ENCODE assay signal across 1 cellular context in the genomic region with DNA sequence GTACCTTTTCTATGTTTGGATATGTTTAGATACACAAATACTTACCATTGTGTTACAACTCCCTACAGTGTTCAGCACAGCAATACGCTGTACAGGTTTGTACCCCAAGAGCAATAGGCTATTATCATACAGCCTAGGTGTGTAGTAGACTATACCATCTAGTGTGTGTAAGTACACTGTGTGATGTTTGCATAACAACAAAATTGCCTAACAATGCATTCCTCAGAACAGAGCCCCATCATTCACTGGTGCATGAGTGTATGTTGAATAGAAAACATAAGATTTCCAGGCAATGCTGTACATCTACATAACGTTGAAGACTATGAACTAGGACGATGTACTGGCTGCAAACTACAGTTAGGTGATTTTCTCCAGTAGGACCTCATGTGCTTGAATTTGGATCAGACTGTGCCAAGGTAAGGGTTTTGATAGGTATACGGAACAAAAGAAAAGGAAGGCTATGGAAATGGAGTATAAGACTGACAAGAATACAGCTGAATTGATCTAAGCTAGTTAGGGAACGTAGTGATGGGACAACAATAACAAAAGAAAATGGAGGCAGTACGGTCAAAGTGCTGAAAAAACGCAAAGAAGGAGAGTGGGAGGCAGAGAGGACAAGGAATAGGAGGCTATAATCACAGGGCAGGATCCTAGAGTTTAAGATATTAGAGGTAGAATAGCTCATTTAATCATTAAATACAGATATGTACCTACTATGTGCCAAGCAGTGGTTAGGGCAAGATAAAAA.
A peak's percentile ranks its signal among the peaks of the same experiment; 100 is the strongest.
TF ChIP-seq lines count a peak whose summit lies in the region.

No MANE protein-coding gene starts in this region.

TF ChIP-seq in K562, 482 proteins besides CTCF, POLR2A, EP300 and RAD21 (continued from another document and continues in another):
- TF ChIP-seq, protein P1, sequence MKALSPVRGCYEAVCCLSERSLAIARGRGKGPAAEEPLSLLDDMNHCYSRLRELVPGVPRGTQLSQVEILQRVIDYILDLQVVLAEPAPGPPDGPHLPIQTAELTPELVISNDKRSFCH (CRISPR knock-in tag; IDR thresholded peaks at IDR 0.05), result 0 out of 2 replicates have a peak, but pooled peaks have one; percentile 48
- TF ChIP-seq, protein P1 (tag; IDR thresholded peaks at IDR 0.05), result peak; percentile 85
- TF ChIP-seq NFE2L1 (tag; IDR thresholded peaks at IDR 0.05; ENCODE audit: borderline replicate concordance, low read depth), result 0 out of 2 replicates have a peak, but pooled peaks have one; percentile 40
- no peak for TF ChIP-seq ZNF586 (CRISPR knock-in tag; conservative IDR thresholded peaks at IDR 0.05)
- TF ChIP-seq ZNF217 (CRISPR knock-in tag; IDR thresholded peaks at IDR 0.05), result no peak
- TF ChIP-seq ZNF764 (CRISPR knock-in tag; IDR thresholded peaks at IDR 0.05; ENCODE audit: low read depth), result no peak
- TF ChIP-seq ZKSCAN1 (IDR thresholded peaks at IDR 0.05; ENCODE audit: low read depth, low read length), result peak; percentile 79; the same call in 1 of the 2 replicates
- TF ChIP-seq RBBP5 (IDR thresholded peaks at IDR 0.05; ENCODE audit: borderline replicate concordance, insufficient read depth, low read length, poor library complexity, severe bottlenecking), result no peak
- no peak for TF ChIP-seq ATF7 (IDR thresholded peaks at IDR 0.05)
- TF ChIP-seq SMAD4 (CRISPR knock-in tag; conservative IDR thresholded peaks at IDR 0.05), result 0 out of 2 replicates have a peak, but pooled peaks have one; percentile 33
- TF ChIP-seq, protein P2, sequence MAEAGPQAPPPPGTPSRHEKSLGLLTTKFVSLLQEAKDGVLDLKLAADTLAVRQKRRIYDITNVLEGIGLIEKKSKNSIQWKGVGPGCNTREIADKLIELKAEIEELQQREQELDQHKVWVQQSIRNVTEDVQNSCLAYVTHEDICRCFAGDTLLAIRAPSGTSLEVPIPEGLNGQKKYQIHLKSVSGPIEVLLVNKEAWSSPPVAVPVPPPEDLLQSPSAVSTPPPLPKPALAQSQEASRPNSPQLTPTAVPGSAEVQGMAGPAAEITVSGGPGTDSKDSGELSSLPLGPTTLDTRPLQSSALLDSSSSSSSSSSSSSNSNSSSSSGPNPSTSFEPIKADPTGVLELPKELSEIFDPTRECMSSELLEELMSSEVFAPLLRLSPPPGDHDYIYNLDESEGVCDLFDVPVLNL (CRISPR knock-in tag; IDR thresholded peaks at IDR 0.05; ENCODE audit: low read depth), result no peak
- TF ChIP-seq ARHGAP35 (IDR thresholded peaks at IDR 0.05; ENCODE audit: partially characterized antibody), result no peak
- TF ChIP-seq DMBX1 (CRISPR knock-in tag; IDR thresholded peaks at IDR 0.05; ENCODE audit: borderline replicate concordance), result peak; percentile 89; the same call in 1 of the 2 replicates
- no peak for TF ChIP-seq ELF4 (CRISPR knock-in tag; IDR thresholded peaks at IDR 0.05)
- TF ChIP-seq ZNF212 (CRISPR knock-in tag; IDR thresholded peaks at IDR 0.05), result no peak
- TF ChIP-seq GATA2 (CRISPR knock-in tag; IDR thresholded peaks at IDR 0.05), result no peak
- TF ChIP-seq TRIM28 (IDR thresholded peaks at IDR 0.05), result no peak
- TF ChIP-seq NEUROD1 (IDR thresholded peaks at IDR 0.05; ENCODE audit: borderline replicate concordance, low read depth, low read length, partially characterized antibody), result no peak
- TF ChIP-seq, protein P3, sequence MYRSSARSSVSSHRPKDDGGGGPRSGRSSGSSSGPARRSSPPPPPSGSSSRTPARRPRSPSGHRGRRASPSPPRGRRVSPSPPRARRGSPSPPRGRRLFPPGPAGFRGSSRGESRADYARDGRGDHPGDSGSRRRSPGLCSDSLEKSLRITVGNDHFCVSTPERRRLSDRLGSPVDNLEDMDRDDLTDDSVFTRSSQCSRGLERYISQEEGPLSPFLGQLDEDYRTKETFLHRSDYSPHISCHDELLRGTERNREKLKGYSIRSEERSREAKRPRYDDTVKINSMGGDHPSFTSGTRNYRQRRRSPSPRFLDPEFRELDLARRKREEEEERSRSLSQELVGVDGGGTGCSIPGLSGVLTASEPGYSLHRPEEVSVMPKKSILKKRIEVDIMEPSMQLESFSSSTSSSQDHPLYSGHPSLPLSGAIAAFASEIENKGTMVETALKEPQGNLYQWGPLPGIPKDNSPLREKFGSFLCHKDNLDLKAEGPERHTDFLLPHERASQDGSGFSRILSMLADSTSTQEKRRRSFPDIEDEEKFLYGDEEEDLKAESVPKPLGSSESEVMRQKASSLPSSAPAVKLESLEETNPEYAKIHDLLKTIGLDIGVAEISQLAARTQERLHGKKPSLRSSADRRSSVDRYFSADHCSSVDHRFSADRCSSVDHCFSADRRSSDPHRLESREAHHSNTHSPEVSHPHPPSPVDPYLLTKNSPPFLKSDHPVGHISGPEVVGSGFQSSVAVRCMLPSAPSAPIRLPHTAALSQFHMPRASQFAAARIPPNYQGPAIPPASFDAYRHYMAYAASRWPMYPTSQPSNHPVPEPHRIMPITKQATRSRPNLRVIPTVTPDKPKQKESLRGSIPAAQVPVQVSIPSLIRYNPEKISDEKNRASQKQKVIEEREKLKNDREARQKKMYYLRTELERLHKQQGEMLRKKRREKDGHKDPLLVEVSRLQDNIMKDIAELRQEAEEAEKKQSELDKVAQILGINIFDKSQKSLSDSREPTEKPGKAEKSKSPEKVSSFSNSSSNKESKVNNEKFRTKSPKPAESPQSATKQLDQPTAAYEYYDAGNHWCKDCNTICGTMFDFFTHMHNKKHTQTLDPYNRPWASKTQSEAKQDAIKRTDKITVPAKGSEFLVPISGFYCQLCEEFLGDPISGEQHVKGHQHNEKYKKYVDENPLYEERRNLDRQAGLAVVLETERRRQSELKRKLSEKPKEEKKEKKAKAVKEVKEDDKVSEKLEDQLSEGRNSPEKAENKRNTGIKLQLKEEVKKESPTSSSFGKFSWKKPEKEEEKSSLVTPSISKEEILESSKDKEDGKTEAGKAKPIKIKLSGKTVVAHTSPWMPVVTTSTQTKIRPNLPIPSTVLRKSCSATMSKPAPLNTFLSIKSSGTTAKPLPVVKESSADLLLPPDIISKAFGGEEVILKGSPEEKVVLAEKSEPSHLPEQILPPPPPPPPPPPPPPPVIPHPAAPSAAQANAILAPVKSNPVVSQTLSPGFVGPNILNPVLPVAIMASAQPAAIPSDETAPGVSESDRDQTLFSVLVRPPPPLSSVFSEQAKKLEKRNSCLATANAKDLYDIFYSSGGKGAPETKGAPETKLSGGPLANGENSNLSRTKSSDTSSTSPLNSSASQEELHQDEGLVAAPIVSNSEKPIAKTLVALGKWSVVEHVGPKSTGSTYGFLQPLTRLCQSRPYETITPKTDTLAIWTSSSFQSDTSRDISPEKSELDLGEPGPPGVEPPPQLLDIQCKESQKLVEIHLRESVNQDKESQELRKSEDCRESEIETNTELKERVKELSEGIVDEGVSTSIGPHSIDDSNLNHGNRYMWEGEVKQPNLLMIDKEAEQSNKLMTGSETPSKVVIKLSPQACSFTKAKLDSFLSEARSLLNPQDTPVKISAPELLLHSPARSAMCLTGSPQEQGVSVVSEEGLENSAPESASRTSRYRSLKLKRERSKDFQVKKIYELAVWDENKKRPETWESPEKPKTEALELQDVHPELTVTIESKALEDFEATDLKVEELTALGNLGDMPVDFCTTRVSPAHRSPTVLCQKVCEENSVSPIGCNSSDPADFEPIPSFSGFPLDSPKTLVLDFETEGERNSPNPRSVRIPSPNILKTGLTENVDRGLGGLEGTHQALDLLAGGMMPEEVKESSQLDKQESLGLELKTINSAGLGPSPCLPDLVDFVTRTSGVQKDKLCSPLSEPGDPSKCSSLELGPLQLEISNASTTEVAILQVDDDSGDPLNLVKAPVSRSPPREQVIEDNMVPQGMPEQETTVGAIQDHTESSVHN (IDR thresholded peaks at IDR 0.05; ENCODE audit: borderline replicate concordance in 1 of 2, low read depth in 1 of 2), result no peak
- TF ChIP-seq, protein P4, sequence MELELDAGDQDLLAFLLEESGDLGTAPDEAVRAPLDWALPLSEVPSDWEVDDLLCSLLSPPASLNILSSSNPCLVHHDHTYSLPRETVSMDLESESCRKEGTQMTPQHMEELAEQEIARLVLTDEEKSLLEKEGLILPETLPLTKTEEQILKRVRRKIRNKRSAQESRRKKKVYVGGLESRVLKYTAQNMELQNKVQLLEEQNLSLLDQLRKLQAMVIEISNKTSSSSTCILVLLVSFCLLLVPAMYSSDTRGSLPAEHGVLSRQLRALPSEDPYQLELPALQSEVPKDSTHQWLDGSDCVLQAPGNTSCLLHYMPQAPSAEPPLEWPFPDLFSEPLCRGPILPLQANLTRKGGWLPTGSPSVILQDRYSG (tag; conservative IDR thresholded peaks at IDR 0.05; ENCODE audit: low read depth), result peak; percentile 82
- TF ChIP-seq, protein P5, sequence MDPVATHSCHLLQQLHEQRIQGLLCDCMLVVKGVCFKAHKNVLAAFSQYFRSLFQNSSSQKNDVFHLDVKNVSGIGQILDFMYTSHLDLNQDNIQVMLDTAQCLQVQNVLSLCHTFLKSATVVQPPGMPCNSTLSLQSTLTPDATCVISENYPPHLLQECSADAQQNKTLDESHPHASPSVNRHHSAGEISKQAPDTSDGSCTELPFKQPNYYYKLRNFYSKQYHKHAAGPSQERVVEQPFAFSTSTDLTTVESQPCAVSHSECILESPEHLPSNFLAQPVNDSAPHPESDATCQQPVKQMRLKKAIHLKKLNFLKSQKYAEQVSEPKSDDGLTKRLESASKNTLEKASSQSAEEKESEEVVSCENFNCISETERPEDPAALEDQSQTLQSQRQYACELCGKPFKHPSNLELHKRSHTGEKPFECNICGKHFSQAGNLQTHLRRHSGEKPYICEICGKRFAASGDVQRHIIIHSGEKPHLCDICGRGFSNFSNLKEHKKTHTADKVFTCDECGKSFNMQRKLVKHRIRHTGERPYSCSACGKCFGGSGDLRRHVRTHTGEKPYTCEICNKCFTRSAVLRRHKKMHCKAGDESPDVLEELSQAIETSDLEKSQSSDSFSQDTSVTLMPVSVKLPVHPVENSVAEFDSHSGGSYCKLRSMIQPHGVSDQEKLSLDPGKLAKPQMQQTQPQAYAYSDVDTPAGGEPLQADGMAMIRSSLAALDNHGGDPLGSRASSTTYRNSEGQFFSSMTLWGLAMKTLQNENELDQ (CRISPR knock-in tag; IDR thresholded peaks at IDR 0.05; ENCODE audit: borderline replicate concordance), result no peak
- no peak for TF ChIP-seq LARP7 (IDR thresholded peaks at IDR 0.05)
- TF ChIP-seq, protein P6, sequence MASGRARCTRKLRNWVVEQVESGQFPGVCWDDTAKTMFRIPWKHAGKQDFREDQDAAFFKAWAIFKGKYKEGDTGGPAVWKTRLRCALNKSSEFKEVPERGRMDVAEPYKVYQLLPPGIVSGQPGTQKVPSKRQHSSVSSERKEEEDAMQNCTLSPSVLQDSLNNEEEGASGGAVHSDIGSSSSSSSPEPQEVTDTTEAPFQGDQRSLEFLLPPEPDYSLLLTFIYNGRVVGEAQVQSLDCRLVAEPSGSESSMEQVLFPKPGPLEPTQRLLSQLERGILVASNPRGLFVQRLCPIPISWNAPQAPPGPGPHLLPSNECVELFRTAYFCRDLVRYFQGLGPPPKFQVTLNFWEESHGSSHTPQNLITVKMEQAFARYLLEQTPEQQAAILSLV (tag; IDR thresholded peaks at IDR 0.05), result peak; percentile 70; the same call in 1 of the 2 replicates
- no peak for TF ChIP-seq ZNF76 (CRISPR knock-in tag; IDR thresholded peaks at IDR 0.05; ENCODE audit: borderline replicate concordance)
- TF ChIP-seq ZFP1 (CRISPR knock-in tag; IDR thresholded peaks at IDR 0.05), result no peak
- TF ChIP-seq HDAC8 (tag; IDR thresholded peaks at IDR 0.05), result 0 out of 2 replicates have a peak, but pooled peaks have one; percentile 27
- no peak for TF ChIP-seq NR2C1 (IDR thresholded peaks at IDR 0.05)
- TF ChIP-seq NR2C1 (tag; IDR thresholded peaks at IDR 0.05), result peak; percentile 73
- TF ChIP-seq MECOM (CRISPR knock-in tag; IDR thresholded peaks at IDR 0.05), result peak; percentile 54; the same call in 1 of the 2 replicates
- peak; percentile 77; the same call in 1 of the 2 replicates for TF ChIP-seq GATAD2A (IDR thresholded peaks at IDR 0.05)
- TF ChIP-seq ZNF146 (CRISPR knock-in tag; IDR thresholded peaks at IDR 0.05; ENCODE audit: unreplicated experiment), result no peak
- TF ChIP-seq PTTG1 (tag; IDR thresholded peaks at IDR 0.05; ENCODE audit: low read depth), result peak; percentile 87
- TF ChIP-seq RFX7 (CRISPR knock-in tag; IDR thresholded peaks at IDR 0.05), result no peak
- no peak for TF ChIP-seq SAP30 (IDR thresholded peaks at IDR 0.05; ENCODE audit: borderline replicate concordance, insufficient read depth, low read depth, low read length, poor library complexity, severe bottlenecking)
- TF ChIP-seq, protein P7, sequence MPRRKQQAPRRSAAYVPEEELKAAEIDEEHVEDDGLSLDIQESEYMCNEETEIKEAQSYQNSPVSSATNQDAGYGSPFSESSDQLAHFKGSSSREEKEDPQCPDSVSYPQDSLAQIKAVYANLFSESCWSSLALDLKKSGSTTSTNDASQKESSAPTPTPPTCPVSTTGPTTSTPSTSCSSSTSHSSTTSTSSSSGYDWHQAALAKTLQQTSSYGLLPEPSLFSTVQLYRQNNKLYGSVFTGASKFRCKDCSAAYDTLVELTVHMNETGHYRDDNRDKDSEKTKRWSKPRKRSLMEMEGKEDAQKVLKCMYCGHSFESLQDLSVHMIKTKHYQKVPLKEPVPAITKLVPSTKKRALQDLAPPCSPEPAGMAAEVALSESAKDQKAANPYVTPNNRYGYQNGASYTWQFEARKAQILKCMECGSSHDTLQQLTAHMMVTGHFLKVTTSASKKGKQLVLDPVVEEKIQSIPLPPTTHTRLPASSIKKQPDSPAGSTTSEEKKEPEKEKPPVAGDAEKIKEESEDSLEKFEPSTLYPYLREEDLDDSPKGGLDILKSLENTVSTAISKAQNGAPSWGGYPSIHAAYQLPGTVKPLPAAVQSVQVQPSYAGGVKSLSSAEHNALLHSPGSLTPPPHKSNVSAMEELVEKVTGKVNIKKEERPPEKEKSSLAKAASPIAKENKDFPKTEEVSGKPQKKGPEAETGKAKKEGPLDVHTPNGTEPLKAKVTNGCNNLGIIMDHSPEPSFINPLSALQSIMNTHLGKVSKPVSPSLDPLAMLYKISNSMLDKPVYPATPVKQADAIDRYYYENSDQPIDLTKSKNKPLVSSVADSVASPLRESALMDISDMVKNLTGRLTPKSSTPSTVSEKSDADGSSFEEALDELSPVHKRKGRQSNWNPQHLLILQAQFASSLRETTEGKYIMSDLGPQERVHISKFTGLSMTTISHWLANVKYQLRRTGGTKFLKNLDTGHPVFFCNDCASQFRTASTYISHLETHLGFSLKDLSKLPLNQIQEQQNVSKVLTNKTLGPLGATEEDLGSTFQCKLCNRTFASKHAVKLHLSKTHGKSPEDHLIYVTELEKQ (CRISPR knock-in tag; IDR thresholded peaks at IDR 0.05), result no peak
- TF ChIP-seq, protein P8, sequence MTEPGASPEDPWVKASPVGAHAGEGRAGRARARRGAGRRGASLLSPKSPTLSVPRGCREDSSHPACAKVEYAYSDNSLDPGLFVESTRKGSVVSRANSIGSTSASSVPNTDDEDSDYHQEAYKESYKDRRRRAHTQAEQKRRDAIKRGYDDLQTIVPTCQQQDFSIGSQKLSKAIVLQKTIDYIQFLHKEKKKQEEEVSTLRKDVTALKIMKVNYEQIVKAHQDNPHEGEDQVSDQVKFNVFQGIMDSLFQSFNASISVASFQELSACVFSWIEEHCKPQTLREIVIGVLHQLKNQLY (CRISPR knock-in tag; conservative IDR thresholded peaks at IDR 0.05), result no peak
- no peak for TF ChIP-seq CHD4 (IDR thresholded peaks at IDR 0.05; ENCODE audit: insufficient read depth, insufficient replicate concordance, low read depth, low read length, poor library complexity, severe bottlenecking)
- no peak for TF ChIP-seq KLF10 (CRISPR knock-in tag; IDR thresholded peaks at IDR 0.05)
- TF ChIP-seq NFYB (IDR thresholded peaks at IDR 0.05; ENCODE audit: extremely low read depth, insufficient read length), result no peak
- peak; percentile 62; the same call in 1 of the 2 replicates for TF ChIP-seq PYGO2 (tag; IDR thresholded peaks at IDR 0.05)
- TF ChIP-seq SAFB2 (IDR thresholded peaks at IDR 0.05; ENCODE audit: borderline replicate concordance, low read depth, low read length, severe bottlenecking), result no peak
- no peak for TF ChIP-seq HEY1 (CRISPR knock-in tag; IDR thresholded peaks at IDR 0.05; ENCODE audit: borderline replicate concordance)
